In the genomic region with DNA sequence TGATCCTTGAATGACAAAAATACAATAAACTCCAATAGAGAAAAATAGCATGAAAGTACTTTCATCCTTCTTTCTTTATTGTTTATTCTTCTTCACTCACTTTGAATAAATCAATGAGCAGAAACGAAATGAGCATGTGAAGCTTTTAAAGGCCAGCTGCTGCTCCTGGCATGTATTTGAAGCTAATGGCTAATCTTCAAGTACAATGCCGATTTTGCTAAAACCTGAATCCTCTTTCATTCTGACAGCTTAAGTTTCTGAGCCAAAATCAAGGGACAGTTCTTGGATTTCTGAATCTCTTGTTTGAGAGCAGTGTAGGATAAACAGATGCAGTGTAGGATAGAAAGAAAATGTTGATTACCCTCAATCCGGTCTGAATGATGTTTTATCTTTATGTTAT, we compare ENCODE assay signal across 21 cellular contexts.
"Had no signal": no experiment of that assay in that cellular context is flagged by ENCODE, and none has a peak within 500 bp of the region (broad histone marks: within the 10 kb centered on the region; RNA-seq: fewer than 3 reads in every experiment).

No MANE protein-coding gene starts in this region.

- H3K36me3 ChIP-seq: breast epithelium, tibial nerve had no signal

- DNase-seq: activated CD4-positive, alpha-beta T cell treated with anti-CD3 and anti-CD28 coated beads for 1 hour; activated CD8-positive, alpha-beta T cell treated with anti-CD3 and anti-CD28 coated beads, Interleukin-2, amount 10 ng/mL, durations not matched to agents 7 days and 5 days; activated naive CD4-positive, alpha-beta T cell; activated T-cell treated with anti-CD3 and anti-CD28 coated beads for 4 hours; activated T-cell treated with anti-CD3 and anti-CD28 coated beads, Interleukin-2, amount 50 U/mL, for 72 hours; central memory CD4-positive, alpha-beta T cell; dermis blood vessel endothelial cell; effector CD4-positive, alpha-beta T cell; hippocampal formation; left cardiac atrium; left ventricle myocardium superior; mucosa of descending colon; right cardiac atrium; stimulated activated CD4-positive, alpha-beta T cell treated with anti-CD3 and anti-CD28 coated beads, Interleukin-15, amount 100 ng/mL, for 24 hours; stimulated activated CD4-positive, alpha-beta T cell treated with anti-CD3 and anti-CD28 coated beads, Interleukin-2, amount 100 ng/mL, for 24 hours; stimulated activated naive CD4-positive, alpha-beta T cell treated with Interleukin-2 at 50 U/mL for 16 hours had no signal

- H3K4me3 ChIP-seq: breast epithelium, mucosa of descending colon, tibial nerve had no signal

- ATAC-seq: activated CD8-positive, alpha-beta T cell treated with anti-CD3 and anti-CD28 coated beads, Interleukin-2, amount 10 ng/mL, durations not matched to agents 7 days and 5 days; activated naive CD4-positive, alpha-beta T cell treated with anti-CD3 and anti-CD28 coated beads, Interleukin-2, amount 50 U/mL, for 72 hours; activated T-cell treated with anti-CD3 and anti-CD28 coated beads, Interleukin-2, amount 50 U/mL, for 72 hours; left cardiac atrium; left ventricle myocardium superior; mucosa of descending colon; natural killer cell treated with Interleukin-12 subunit alpha and Interleukin-12 subunit beta and Interleukin-15 and Interleukin-18, amount 100 ng/mL, for 72 hours; right cardiac atrium; WTC11 had no signal

- H3K27me3 ChIP-seq: breast epithelium, tibial nerve had no signal

- H3K9me3 ChIP-seq: breast epithelium, mucosa of descending colon, tibial nerve had no signal

- H3K4me1 ChIP-seq: breast epithelium, tibial nerve had no signal
